Comparison of ENCODE assay signal across 27 cellular contexts in genomic region chr10:43706166-43706565, GRCh38. TPM values are rescaled to one million over a fixed set of nuclear protein-coding genes. Genes with fewer than 3 reads are reported as not detected.
DNase-seq lines count a peak whose midpoint lies in the region; ATAC-seq and TF ChIP-seq lines count a peak whose summit lies in the region.
"Had no signal": no experiment of that assay in that cellular context is flagged by ENCODE, and none has a peak within 500 bp of the region (broad histone marks: within the 10 kb centered on the region; RNA-seq: fewer than 3 reads in every experiment).

No MANE protein-coding gene starts in this region.

- no peaks in the 10 kb centered on the region for H3K9me3 Mint-ChIP-seq in activated naive CD4-positive, alpha-beta T cell treated with anti-CD3 and anti-CD28 coated beads for 36 hours
- no peaks in the 10 kb centered on the region for H3K9me3 Mint-ChIP-seq in activated naive CD4-positive, alpha-beta T cell treated with anti-CD3 and anti-CD28 coated beads, Interleukin-2, amount 10 ng/mL, durations not matched to agents 7 days and 5 days
- no peaks in the 10 kb centered on the region for H3K9me3 Mint-ChIP-seq in H9
- H3K9me3 Mint-ChIP-seq: CD14-positive monocyte, HFFc6 had no signal

- CTCF ChIA-PET in activated naive CD4-positive, alpha-beta T cell treated with anti-CD3 and anti-CD28 coated beads for 36 hours (lab: Charles Lee): no interaction called here
- CTCF ChIA-PET in activated naive CD4-positive, alpha-beta T cell treated with anti-CD3 and anti-CD28 coated beads, Interleukin-2, amount 10 ng/mL, durations not matched to agents 7 days and 5 days (lab: Charles Lee): no interaction called here

- ATAC-seq in psoas muscle: no peak

- H3K79me2 ChIP-seq in H9 (ENCODE audit: insufficient read depth, low read length): no peaks in the 10 kb centered on the region

- no peaks in the 10 kb centered on the region for H4K20me1 ChIP-seq in H9 (ENCODE audit: control insufficient read depth, insufficient read depth, insufficient read length)

- H3T11ph ChIP-seq in H9 (ENCODE audit: low read length): no peak overlapping the region

- H2BK15ac ChIP-seq in H9 (ENCODE audit: low read depth, low read length) (no peak overlapping the region), mesenchymal stem cell (ENCODE audit: low read depth, poor library complexity, severe bottlenecking) (peak overlapping the region; percentile 8)

- H2BK120ac ChIP-seq in H9 (ENCODE audit: low read depth, low read length, poor library complexity, severe bottlenecking) (no peak overlapping the region), mesenchymal stem cell (ENCODE audit: low read depth, low read length) (no peak overlapping the region)

- H2AFZ ChIP-seq in H9 (ENCODE audit: low read length) (no peak overlapping the region), mesenchymal stem cell (ENCODE audit: low read depth, low read length) (no peak overlapping the region)
- H2AFZ ChIP-seq: GM23248 had no signal

- peak overlapping the region; percentile 67 for H3K27ac Mint-ChIP-seq in activated naive CD4-positive, alpha-beta T cell treated with anti-CD3 and anti-CD28 coated beads for 36 hours
- no peak overlapping the region for H3K27ac Mint-ChIP-seq in activated naive CD4-positive, alpha-beta T cell treated with anti-CD3 and anti-CD28 coated beads, Interleukin-2, amount 10 ng/mL, durations not matched to agents 7 days and 5 days
- H3K27ac Mint-ChIP-seq in H9: no peak overlapping the region
- H3K27ac Mint-ChIP-seq: CD8-positive, alpha-beta memory T cell; HFFc6 had no signal

- intact Hi-C loops in activated naive CD4-positive, alpha-beta T cell treated with anti-CD3 and anti-CD28 coated beads for 36 hours (cut with micrococcal nuclease): no loop called here
- intact Hi-C loops in psoas muscle (cut with DNase I): no loop called here

- H2BK12ac ChIP-seq in H9 (ENCODE audit: insufficient read length, low read depth, low read length) (no peak overlapping the region), mesenchymal stem cell (ENCODE audit: low read length in 2 of 2) (peak overlapping the region; percentile 14 to 93)

- DNase-seq in activated naive CD4-positive, alpha-beta T cell treated with anti-CD3 and anti-CD28 coated beads for 36 hours: no peak
- no peak for DNase-seq in activated naive CD4-positive, alpha-beta T cell treated with anti-CD3 and anti-CD28 coated beads, Interleukin-2, amount 10 ng/mL, durations not matched to agents 7 days and 5 days
- DNase-seq in H9: peak; percentile 9
- DNase-seq in mesenchymal stem cell: no peak
- DNase-seq in psoas muscle: no peak
- DNase-seq in 8988T: no peak
- DNase-seq in hypothalamus (lab: John Stamatoyannopoulos, UW): no peak
- DNase-seq in MG63: no peak
- DNase-seq: ACHN; BE2C; CD8-positive, alpha-beta memory T cell; DMS 273 treated with DMSO at 0.1 percent for 48 hours; DMS79 treated with DMSO at 0.1 percent for 48 hours; GF-D8; GM23248; HFFc6; KBM-7; NCI-H1105 treated with DMSO at 0.1 percent for 48 hours; NCI-H146; NCI-H1930; NCI-H2107; NCI-H446; NCI-H524 treated with DMSO at 0.1 percent for 48 hours; NCI-H774 had no signal

- H4K8ac ChIP-seq in H9 (replicated peaks; ENCODE audit: insufficient read length, low read depth, low read length) (no peak overlapping the region), mesenchymal stem cell (ENCODE audit: low read length) (no peak overlapping the region)

- H3K27me3 Mint-ChIP-seq in activated naive CD4-positive, alpha-beta T cell treated with anti-CD3 and anti-CD28 coated beads for 36 hours (ENCODE audit: low read depth): no peaks in the 10 kb centered on the region
- H3K27me3 Mint-ChIP-seq in activated naive CD4-positive, alpha-beta T cell treated with anti-CD3 and anti-CD28 coated beads, Interleukin-2, amount 10 ng/mL, durations not matched to agents 7 days and 5 days: peaks cover 4% of the 10 kb centered on the region
- no peaks in the 10 kb centered on the region for H3K27me3 Mint-ChIP-seq in H9 (ENCODE audit: low read depth)

- no peak overlapping the region for H4K5ac ChIP-seq in H9 (ENCODE audit: insufficient read length, low read depth, low read length)

- H3K4me1 ChIP-seq in H9 (ENCODE audit: insufficient read depth, low read length) (no peaks in the 10 kb centered on the region), mesenchymal stem cell (ENCODE audit: control insufficient read depth, insufficient read depth, low read depth, low read length) (peaks cover 12% of the 10 kb centered on the region), psoas muscle (no peaks in the 10 kb centered on the region)
- H3K4me1 ChIP-seq: BE2C, HAP-1 had no signal

- H3K56ac ChIP-seq in H9 (ENCODE audit: insufficient read length, low read depth, low read length): no peak overlapping the region

- H4K91ac ChIP-seq in H9 (ENCODE audit: insufficient read length, low read depth, low read length) (no peak overlapping the region), mesenchymal stem cell (ENCODE audit: low read length) (peak overlapping the region; percentile 87)

- H3K27me3 ChIP-seq in H9 (ENCODE audit: insufficient read depth, low read length) (no peaks in the 10 kb centered on the region), mesenchymal stem cell (ENCODE audit: control insufficient read depth in 1 of 2, insufficient read depth in 1 of 2, low read length in 2 of 2) (peaks cover 4 to 21% of the 10 kb centered on the region in 2 experiments), psoas muscle (ENCODE audit: insufficient read depth in 3 of 3, low read length in 2 of 3) (peaks cover 0 to 4% (median 0%) of the 10 kb centered on the region in 3 donors), MG63 (no peaks in the 10 kb centered on the region)
- H3K27me3 ChIP-seq: BE2C had no signal

- H3K4ac ChIP-seq in H9 (ENCODE audit: low read depth, low read length) (no peak overlapping the region), mesenchymal stem cell (ENCODE audit: low read depth in 1 of 2, low read length in 2 of 2) (peak overlapping the region in 1 of 2 experiments; percentile 15)

- H3K4me2 ChIP-seq in H9 (ENCODE audit: insufficient read depth, insufficient read length, low read length) (no peak overlapping the region), mesenchymal stem cell (ENCODE audit: low read length, poor library complexity, severe bottlenecking) (no peak overlapping the region)

- H3K9me3 ChIP-seq in H9 (ENCODE audit: control insufficient read depth, low read depth, low read length) (no peaks in the 10 kb centered on the region), mesenchymal stem cell (ENCODE audit: control insufficient read depth, low read length) (no peaks in the 10 kb centered on the region), psoas muscle (no peaks in the 10 kb centered on the region), MG63 (no peaks in the 10 kb centered on the region)
- H3K9me3 ChIP-seq: BE2C, HAP-1 had no signal

- H3K27ac ChIP-seq in H9 (ENCODE audit: insufficient read length, low read depth, low read length) (no peak overlapping the region), mesenchymal stem cell (ENCODE audit: low read length, poor library complexity, severe bottlenecking) (no peak overlapping the region), psoas muscle (peak overlapping the region; percentile 4)
- H3K27ac ChIP-seq: 22Rv1, GM23248 had no signal

- H3K4me3 ChIP-seq in mesenchymal stem cell (ENCODE audit: insufficient read depth in 1 of 2, low read depth in 1 of 2, low read length in 2 of 2) (no peak overlapping the region), psoas muscle (no peak overlapping the region), MG63 (no peak overlapping the region)
- H3K4me3 ChIP-seq: GM23248, HAP-1 had no signal

- no peaks in the 10 kb centered on the region for H3K36me3 Mint-ChIP-seq in activated naive CD4-positive, alpha-beta T cell treated with anti-CD3 and anti-CD28 coated beads for 36 hours (ENCODE audit: low read depth)
- no peaks in the 10 kb centered on the region for H3K36me3 Mint-ChIP-seq in activated naive CD4-positive, alpha-beta T cell treated with anti-CD3 and anti-CD28 coated beads, Interleukin-2, amount 10 ng/mL, durations not matched to agents 7 days and 5 days
- H3K36me3 Mint-ChIP-seq in H9 (ENCODE audit: insufficient read depth in 1 of 3, low read depth in 3 of 3): no peaks in the 10 kb centered on the region
- H3K36me3 Mint-ChIP-seq: CD14-positive monocyte; CD8-positive, alpha-beta memory T cell had no signal

- no peaks in the 10 kb centered on the region for H3K4me1 Mint-ChIP-seq in activated naive CD4-positive, alpha-beta T cell treated with anti-CD3 and anti-CD28 coated beads for 36 hours (ENCODE audit: low read depth)
- no peaks in the 10 kb centered on the region for H3K4me1 Mint-ChIP-seq in activated naive CD4-positive, alpha-beta T cell treated with anti-CD3 and anti-CD28 coated beads, Interleukin-2, amount 10 ng/mL, durations not matched to agents 7 days and 5 days
- H3K4me1 Mint-ChIP-seq in H9: peaks cover 0 to 4% of the 10 kb centered on the region in 2 experiments; a peak in 1 of 4 replicates
- H3K4me1 Mint-ChIP-seq: CD14-positive monocyte; CD8-positive, alpha-beta memory T cell had no signal

- no peak overlapping the region; the same call in 1 of the 2 replicates for H3K14ac ChIP-seq in H9 (ENCODE audit: insufficient read depth, low read length)
- H3K14ac ChIP-seq in mesenchymal stem cell (ENCODE audit: low read length in 2 of 2): no peak overlapping the region

- H3K4me3 Mint-ChIP-seq in activated naive CD4-positive, alpha-beta T cell treated with anti-CD3 and anti-CD28 coated beads for 36 hours: no peak overlapping the region
- no peak overlapping the region for H3K4me3 Mint-ChIP-seq in activated naive CD4-positive, alpha-beta T cell treated with anti-CD3 and anti-CD28 coated beads, Interleukin-2, amount 10 ng/mL, durations not matched to agents 7 days and 5 days
- H3K4me3 Mint-ChIP-seq in H9: no peak overlapping the region
- H3K4me3 Mint-ChIP-seq: CD14-positive monocyte; CD8-positive, alpha-beta memory T cell; HFFc6 had no signal

- H3K36me3 ChIP-seq in mesenchymal stem cell (ENCODE audit: control insufficient read depth in 1 of 2, insufficient read depth in 2 of 2, low read depth in 1 of 2, low read length in 2 of 2) (no peaks in the 10 kb centered on the region), psoas muscle (ENCODE audit: insufficient read depth in 1 of 2, low read depth in 1 of 2) (no peaks in the 10 kb centered on the region), MG63 (no peaks in the 10 kb centered on the region)
- H3K36me3 ChIP-seq: BE2C, HAP-1 had no signal

- H3K9ac ChIP-seq in H9 (ENCODE audit: extremely low read depth, insufficient read length, low read length) (no peak overlapping the region), mesenchymal stem cell (ENCODE audit: low read length) (no peak overlapping the region)
- H3K9ac ChIP-seq: GM23248 had no signal

- H2BK20ac ChIP-seq in H9 (ENCODE audit: low read depth, low read length, poor library complexity, severe bottlenecking): no peak overlapping the region

- no peaks in the 10 kb centered on the region for H3K79me1 ChIP-seq in H9 (ENCODE audit: insufficient read depth, low read depth, low read length, poor library complexity, severe bottlenecking)
- no peaks in the 10 kb centered on the region for H3K79me1 ChIP-seq in mesenchymal stem cell (replicated peaks; ENCODE audit: low read length, poor library complexity, severe bottlenecking)

- no peak overlapping the region for H2BK5ac ChIP-seq in H9 (ENCODE audit: insufficient read length, low read length)
- no peak overlapping the region for H2BK5ac ChIP-seq in mesenchymal stem cell (ENCODE audit: low read depth, low read length, poor library complexity, severe bottlenecking)

- TF ChIP-seq CTCF in H9 (conservative IDR thresholded peaks at IDR 0.05) (no peak), psoas muscle (IDR thresholded peaks at IDR 0.05) (no peak)

- H3K18ac ChIP-seq in H9 (ENCODE audit: insufficient read length, low read depth, low read length) (no peak overlapping the region), mesenchymal stem cell (ENCODE audit: low read depth in 1 of 2, low read length in 2 of 2) (peak overlapping the region; percentile 11 to 69)

- H3K23me2 ChIP-seq in H9 (ENCODE audit: insufficient read length, low read depth, low read length, poor library complexity, severe bottlenecking): no peaks in the 10 kb centered on the region

- no CpG with 5 or more reads among the region's 6 CpGs for WGBS in H9 (ENCODE audit: extremely low coverage, insufficient read length, low lambda C conversion rate)
- 90% methylated on average over 6 of the region's 6 CpGs for WGBS in mesenchymal stem cell
- 87 to 95% (median 93%) methylated on average over 6 of the region's 6 CpGs for WGBS in psoas muscle, 3 donors

- H2AK5ac ChIP-seq in H9 (ENCODE audit: insufficient read length, low read length): no peak overlapping the region
- no peak overlapping the region for H2AK5ac ChIP-seq in mesenchymal stem cell (ENCODE audit: low read length, severe bottlenecking)

- H3K23ac ChIP-seq in H9 (ENCODE audit: insufficient read length, low read depth, low read length) (no peak overlapping the region), mesenchymal stem cell (ENCODE audit: low read length in 2 of 2) (no peak overlapping the region)

RNA-seq across cellular contexts. Expression of gene ZNF32, which starts 57.5 kb away (rescaled TPM):
- total RNA-seq in activated naive CD4-positive, alpha-beta T cell treated with anti-CD3 and anti-CD28 coated beads for 36 hours: 10 to 100 TPM; 17.8 to 17.9 TPM
- 13.3 and 14.6 TPM in 2 replicates for total RNA-seq in H9 (2021)
- 24.7 TPM for polyA plus RNA-seq in mesenchymal stem cell (2013, experiment 1 of 2)
- 25.4 TPM for polyA plus RNA-seq in mesenchymal stem cell (2013, experiment 2 of 2)
- total RNA-seq in psoas muscle: 10 to 100 TPM; 46.5 to 55.5 (median 50.5) TPM
- polyA plus RNA-seq in psoas muscle: 100 to 1,000 TPM in 1 of 3 donors, 10 to 100 TPM in 2; 69.9 to 145 (median 75.9) TPM
- total RNA-seq in MG63 (2014; rRNA removed; shearing (Covaris generic); ENCODE audit: low replicate concordance): 70.6 and 72.7 TPM in 2 replicates
